1 cellular context compared by ENCODE assay signal in genomic region chr5:67605730-67606585, GRCh38.
TF ChIP-seq lines count a peak whose summit lies in the region.

No MANE protein-coding gene starts in this region.

TF ChIP-seq in HepG2, 621 proteins besides CTCF, POLR2A, EP300 and RAD21 (continued from another document and continues in another):
- TF ChIP-seq ZNF574 (CRISPR knock-in tag; IDR thresholded peaks at IDR 0.05) (peak; percentile 43; the same call in 1 of the 2 replicates), NFE2L2 (IDR thresholded peaks at IDR 0.05; ENCODE audit: low read length) (no peak), FOXK2 (IDR thresholded peaks at IDR 0.05) (no peak), ZNF101 (CRISPR knock-in tag; IDR thresholded peaks at IDR 0.05; ENCODE audit: borderline replicate concordance, low read depth) (no peak), RNF219 (CRISPR knock-in tag; IDR thresholded peaks at IDR 0.05) (no peak), PATZ1 (CRISPR knock-in tag; IDR thresholded peaks at IDR 0.05) (peak; percentile 4; the same call in 1 of the 2 replicates), KAT8 (CRISPR knock-in tag; IDR thresholded peaks at IDR 0.05) (peak; percentile 46; the same call in 1 of the 2 replicates), PRMT3 (CRISPR knock-in tag; IDR thresholded peaks at IDR 0.05; ENCODE audit: borderline replicate concordance, low read depth) (no peak), MYC (CRISPR knock-in tag; IDR thresholded peaks at IDR 0.05; ENCODE audit: borderline replicate concordance) (no peak), IRF2 (CRISPR knock-in tag; IDR thresholded peaks at IDR 0.05) (peak; percentile 49; the same call in 1 of the 2 replicates), KAT7 (CRISPR knock-in tag; IDR thresholded peaks at IDR 0.05; ENCODE audit: borderline replicate concordance) (no peak), ZBTB2 (CRISPR knock-in tag; IDR thresholded peaks at IDR 0.05; ENCODE audit: low read depth) (no peak), TEF (CRISPR knock-in tag; IDR thresholded peaks at IDR 0.05) (no peak), HOXA7 (CRISPR knock-in tag; IDR thresholded peaks at IDR 0.05) (no peak), ZNF362 (CRISPR knock-in tag; IDR thresholded peaks at IDR 0.05; ENCODE audit: borderline replicate concordance) (peak; percentile 81; the same call in 1 of the 2 replicates), ZSCAN25 (CRISPR knock-in tag; IDR thresholded peaks at IDR 0.05) (no peak; the same call in 1 of the 2 replicates), NONO (IDR thresholded peaks at IDR 0.05) (no peak), NONO (CRISPR knock-in tag; conservative IDR thresholded peaks at IDR 0.05) (no peak), ZEB1 (IDR thresholded peaks at IDR 0.05; ENCODE audit: insufficient replicate concordance, low read depth) (peak; percentile 69), CREB1 (IDR thresholded peaks at IDR 0.05) (no peak), CREB1 (CRISPR knock-in tag; IDR thresholded peaks at IDR 0.05) (no peak), ATF4 (CRISPR knock-in tag; IDR thresholded peaks at IDR 0.05) (0 out of 4 replicates have a peak, but pooled peaks of 1 of the 2 experiments have one; percentile 4), PRDM10 (CRISPR knock-in tag; IDR thresholded peaks at IDR 0.05; ENCODE audit: low read depth) (no peak), HOXA3 (CRISPR knock-in tag; IDR thresholded peaks at IDR 0.05) (peak; percentile 60; the same call in 1 of the 2 replicates), HINFP (CRISPR knock-in tag; IDR thresholded peaks at IDR 0.05; ENCODE audit: low read depth) (no peak), HOMEZ (CRISPR knock-in tag; IDR thresholded peaks at IDR 0.05; ENCODE audit: low read depth) (peak; percentile 30; the same call in 1 of the 2 replicates), ZNF7 (CRISPR knock-in tag; IDR thresholded peaks at IDR 0.05) (no peak), NR1H2 (CRISPR knock-in tag; IDR thresholded peaks at IDR 0.05; ENCODE audit: borderline replicate concordance, low read depth) (no peak), SKIL (CRISPR knock-in tag; IDR thresholded peaks at IDR 0.05; ENCODE audit: borderline replicate concordance) (no peak), ZNF468 (CRISPR knock-in tag; IDR thresholded peaks at IDR 0.05) (no peak)
